23 cellular contexts compared by ENCODE assay signal in the genomic region with DNA sequence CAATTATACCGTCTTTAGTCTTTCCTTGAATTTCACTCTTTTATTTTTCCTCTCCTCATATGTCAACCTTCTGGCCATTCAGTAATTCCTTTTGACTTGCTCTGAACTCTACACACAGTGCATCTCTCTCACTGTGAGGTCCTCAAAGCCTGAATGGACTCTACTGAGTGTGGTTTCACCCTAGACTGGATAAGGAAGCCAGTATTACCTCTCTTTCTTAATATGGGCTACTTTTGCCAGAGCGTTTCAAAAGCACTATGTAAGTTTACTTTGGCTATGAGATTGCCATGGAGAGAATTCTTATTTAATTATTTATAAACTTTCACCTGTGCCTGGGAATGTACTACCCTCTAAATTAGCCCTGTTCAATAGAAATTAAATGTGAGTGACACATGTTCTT.
"Had no signal": no experiment of that assay in that cellular context is flagged by ENCODE, and none has a peak within 500 bp of the region (broad histone marks: within the 10 kb centered on the region; RNA-seq: fewer than 3 reads in every experiment).

No MANE protein-coding gene starts in this region.

- H3K4me3 Mint-ChIP-seq: memory B cell had no signal

- H3K27ac Mint-ChIP-seq: memory B cell had no signal

- H3K4me1 Mint-ChIP-seq: memory B cell had no signal

- ATAC-seq: esophagus mucosa, gastrocnemius medialis, heart right ventricle, left cardiac atrium, left ventricle myocardium superior had no signal

- H3K36me3 ChIP-seq: esophagus squamous epithelium, gastrocnemius medialis, heart right ventricle had no signal

- H3K4me3 ChIP-seq: coronary artery, dorsolateral prefrontal cortex, esophagus squamous epithelium, gastrocnemius medialis, heart right ventricle, lung had no signal

- H3K36me3 Mint-ChIP-seq: memory B cell had no signal

- H3K27ac ChIP-seq: coronary artery, dorsolateral prefrontal cortex, epithelial cell of prostate, esophagus squamous epithelium, gastrocnemius medialis, heart right ventricle had no signal

- DNase-seq: dermis blood vessel endothelial cell; dorsolateral prefrontal cortex; effector CD4-positive, alpha-beta T cell; effector memory CD4-positive, alpha-beta T cell; erythroblast; esophagus squamous epithelium; foreskin fibroblast; foreskin melanocyte; gastrocnemius medialis; glutamatergic neuron; head of caudate nucleus; heart right ventricle; hippocampal formation; left cardiac atrium; left ventricle myocardium superior; mammary epithelial cell; mesendoderm; midbrain had no signal

- H3K27me3 ChIP-seq: dorsolateral prefrontal cortex, esophagus squamous epithelium, gastrocnemius medialis, heart right ventricle had no signal

- H3K9me3 ChIP-seq: esophagus squamous epithelium, gastrocnemius medialis, heart right ventricle had no signal

- H3K4me1 ChIP-seq: gastrocnemius medialis, heart right ventricle had no signal
